In the genomic region with DNA sequence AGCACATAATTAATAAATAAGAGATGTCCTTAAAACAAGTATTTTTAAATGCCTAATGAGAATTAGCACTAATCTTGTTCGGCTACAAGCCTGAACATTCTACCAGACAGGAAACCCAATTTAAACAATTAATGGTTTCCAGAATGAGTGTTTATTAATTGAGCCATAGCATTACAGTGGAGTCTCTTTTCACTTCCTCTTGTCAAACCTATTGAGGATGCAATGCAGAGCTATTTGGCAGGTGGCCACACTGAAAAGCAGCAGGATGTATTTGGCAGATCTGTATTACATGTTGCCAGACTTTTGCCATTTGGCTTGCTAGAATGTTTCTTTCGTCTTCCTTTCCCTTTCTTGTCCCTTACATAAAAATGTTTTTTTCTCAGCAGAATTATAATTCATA, we compare ENCODE assay signal across 10 cellular contexts.
DNase-seq lines count a peak whose midpoint lies in the region; ATAC-seq lines count a peak whose summit lies in the region.
"Had no signal": no experiment of that assay in that cellular context is flagged by ENCODE, and none has a peak within 500 bp of the region (broad histone marks: within the 10 kb centered on the region; RNA-seq: fewer than 3 reads in every experiment).

No MANE protein-coding gene starts in this region.

- ATAC-seq in HG02870 (IDR thresholded peaks at IDR 0.05; ENCODE audit: unreplicated experiment): peak; percentile 60
- ATAC-seq: A549, Panc1 had no signal

- DNase-seq in NCI-H2081 (lab: John Stamatoyannopoulos, UW): peak; percentile 13 to 59
- no peak for DNase-seq in NCI-H2081 treated with DMSO at 0.1 percent for 48 hours (lab: John Stamatoyannopoulos, UW)
- peak; percentile 60 for DNase-seq in NCI-H1694 (lab: John Stamatoyannopoulos, UW)
- DNase-seq in dermis blood vessel endothelial cell: peak; percentile 76
- no peak for DNase-seq in T-helper 9 cell
- no peak for DNase-seq in T1000 (lab: John Stamatoyannopoulos, UW)
- no peak for DNase-seq in COLO829 (ENCODE audit: low spot score)

Comparison
In these comparisons a context has a peak if more than half of its experiments do, and no peak if none do; other contexts are left out.
1. DNase-seq: peak in NCI-H2081 (2 of 2), NCI-H1694 (single experiment) and dermis blood vessel endothelial cell (single experiment); none in NCI-H2081 treated with DMSO at 0.1 percent for 48 hours (single experiment), T-helper 9 cell (single experiment), T1000 (single experiment) and COLO829 (single experiment).